Comparison of ENCODE assay signal across 9 cellular contexts in genomic region chr16:15434079-15434424, GRCh38. TPM values are rescaled to one million over a fixed set of nuclear protein-coding genes. Genes with fewer than 3 reads are reported as not detected.
DNase-seq lines count a peak whose midpoint lies in the region; ATAC-seq, FAIRE-seq and TF ChIP-seq lines count a peak whose summit lies in the region.
"Had no signal": no experiment of that assay in that cellular context is flagged by ENCODE, and none has a peak within 500 bp of the region (broad histone marks: within the 10 kb centered on the region; RNA-seq: fewer than 3 reads in every experiment).

No MANE protein-coding gene starts in this region.

- 0 out of 2 replicates have a peak, but pooled peaks cover 3% of the 10 kb centered on the region for H3F3A ChIP-seq in GM23338 (replicated peaks; ENCODE audit: low read depth)

- intact Hi-C loops in gastrocnemius medialis (cut with DNase I; ENCODE audit: low total_unique reads) = loop anchor here (2.0 to 10.0 kb wide), 2 partner anchors 21 to 211 kb away; partner anchors contain the start of gene MARF1

- TF ChIP-seq POLR2A in gastrocnemius medialis (IDR thresholded peaks at IDR 0.05) = no peak

- H4K20me1 ChIP-seq in GM23338 (replicated peaks; ENCODE audit: insufficient read depth) = peaks cover 7% of the 10 kb centered on the region; the same call in 1 of the 2 replicates

- H3K4me3 ChIP-seq in GM23338 = peak overlapping the region; percentile 93
- H3K4me3 ChIP-seq in gastrocnemius medialis = peak overlapping the region; percentile 86 to 95 (median 86)
- H3K4me3 ChIP-seq in small intestine (ENCODE audit: low read depth in 1 of 2, low read length in 2 of 2) = no peak overlapping the region

- H3K9me3 Mint-ChIP-seq in GM23338 (no peaks in the 10 kb centered on the region), glutamatergic neuron (ENCODE audit: unreplicated experiment) (peaks cover 4% of the 10 kb centered on the region)
- H3K9me3 Mint-ChIP-seq in activated CD4-positive, alpha-beta memory T cell treated with anti-CD3 and anti-CD28 coated beads, Interleukin-2, amount 10 ng/mL, durations not matched to agents 7 days and 5 days = no peaks in the 10 kb centered on the region

- H3K9me3 ChIP-seq in gastrocnemius medialis (no peaks in the 10 kb centered on the region), small intestine (ENCODE audit: control insufficient read depth, low read depth) (no peaks in the 10 kb centered on the region)

- CTCF ChIA-PET in activated CD4-positive, alpha-beta memory T cell treated with anti-CD3 and anti-CD28 coated beads, Interleukin-2, amount 10 ng/mL, durations not matched to agents 7 days and 5 days (lab: Charles Lee) = interaction anchor here (0.6 kb wide), 1 partner anchor 181 kb away, joined by 4 read pairs; no protein-coding TSS in a partner anchor

- no peaks in the 10 kb centered on the region for H3K36me3 ChIP-seq in GM23338 (ENCODE audit: insufficient read depth)
- no peaks in the 10 kb centered on the region for H3K36me3 ChIP-seq in gastrocnemius medialis
- no peaks in the 10 kb centered on the region for H3K36me3 ChIP-seq in small intestine (ENCODE audit: control insufficient read depth in 2 of 2, insufficient read depth in 2 of 2, low read length in 2 of 2)

- FAIRE-seq in small intestine (lab: Jason Lieb, UNC) = no peak

- peak overlapping the region; percentile 100 for H3K4me2 ChIP-seq in GM23338
- H3K4me2 ChIP-seq: KMS-11 had no signal

- ATAC-seq in GM23338 (peak; percentile 15), gastrocnemius medialis (no peak), HG02588 (IDR thresholded peaks at IDR 0.05; ENCODE audit: unreplicated experiment) (no peak)

- no peak for DNase-seq in GM23338 (ENCODE audit: low spot score)
- DNase-seq in activated CD4-positive, alpha-beta memory T cell treated with anti-CD3 and anti-CD28 coated beads, Interleukin-2, amount 10 ng/mL, durations not matched to agents 7 days and 5 days = no peak
- DNase-seq in glutamatergic neuron = no peak
- no peak for DNase-seq in gastrocnemius medialis
- DNase-seq in cerebellar nuclear complex (lab: John Stamatoyannopoulos, UW) = no peak
- DNase-seq in small intestine = no peak
- no peak for DNase-seq in ureter (ENCODE audit: low spot score)

- TF ChIP-seq CTCF in GM23338 (conservative IDR thresholded peaks at IDR 0.05; ENCODE audit: low read depth in 2 of 2) = no peak
- TF ChIP-seq CTCF in glutamatergic neuron (IDR thresholded peaks at IDR 0.05; ENCODE audit: partially characterized antibody, unreplicated experiment) = no peak
- no peak for TF ChIP-seq CTCF in gastrocnemius medialis (IDR thresholded peaks at IDR 0.05 in 4 of 5, conservative IDR thresholded peaks at IDR 0.05 in 1 of 5)

- H3K27me3 ChIP-seq in GM23338 (ENCODE audit: insufficient read depth) (peaks cover 17% of the 10 kb centered on the region), gastrocnemius medialis (no peaks in the 10 kb centered on the region), small intestine (ENCODE audit: control insufficient read depth in 2 of 2, insufficient read depth in 2 of 2, low read length in 2 of 2) (peaks cover 8 to 11% of the 10 kb centered on the region in 2 donors)

- H3K36me3 Mint-ChIP-seq in GM23338 (ENCODE audit: low read depth) (no peaks in the 10 kb centered on the region), glutamatergic neuron (ENCODE audit: unreplicated experiment) (no peaks in the 10 kb centered on the region)
- H3K36me3 Mint-ChIP-seq in activated CD4-positive, alpha-beta memory T cell treated with anti-CD3 and anti-CD28 coated beads, Interleukin-2, amount 10 ng/mL, durations not matched to agents 7 days and 5 days (ENCODE audit: low read depth) = no peaks in the 10 kb centered on the region

- WGBS in small intestine, 3 donors = 29 to 42% (median 37%) methylated on average over 12 of the region's 12 CpGs

- POLR2A ChIA-PET in activated CD4-positive, alpha-beta memory T cell treated with anti-CD3 and anti-CD28 coated beads, Interleukin-2, amount 10 ng/mL, durations not matched to agents 7 days and 5 days (lab: Charles Lee) = interaction anchor here (1.3 kb wide), 1 partner anchor 157 kb away, joined by 4 read pairs; no protein-coding TSS in a partner anchor

- in situ Hi-C loops in gastrocnemius medialis (cut with MboI; ENCODE audit: low sequenced_read_pairs in 4 of 4) = no loop called here

- H2AFZ ChIP-seq in GM23338 = peak overlapping the region; percentile 97

- H3K27ac ChIP-seq in GM23338 (ENCODE audit: low read depth) = no peak overlapping the region
- H3K27ac ChIP-seq in gastrocnemius medialis = peak overlapping the region in 3 of 4 donors; percentile 84 to 93 (median 91)
- H3K27ac ChIP-seq in small intestine (ENCODE audit: low read depth in 1 of 2, low read length in 1 of 2) = peak overlapping the region in 1 of 2 donors; percentile 64
- H3K27ac ChIP-seq: KMS-11 had no signal

- peaks cover 10% of the 10 kb centered on the region for H3K4me1 Mint-ChIP-seq in GM23338
- peaks cover 17% of the 10 kb centered on the region for H3K4me1 Mint-ChIP-seq in activated CD4-positive, alpha-beta memory T cell treated with anti-CD3 and anti-CD28 coated beads, Interleukin-2, amount 10 ng/mL, durations not matched to agents 7 days and 5 days
- peaks cover 2% of the 10 kb centered on the region for H3K4me1 Mint-ChIP-seq in glutamatergic neuron (ENCODE audit: low read depth, unreplicated experiment)

- no peaks in the 10 kb centered on the region for H3K9me2 ChIP-seq in GM23338 (ENCODE audit: insufficient read depth)

- H3K27ac Mint-ChIP-seq in GM23338 = no peak overlapping the region
- H3K27ac Mint-ChIP-seq in activated CD4-positive, alpha-beta memory T cell treated with anti-CD3 and anti-CD28 coated beads, Interleukin-2, amount 10 ng/mL, durations not matched to agents 7 days and 5 days = no peak overlapping the region
- peak overlapping the region; percentile 94 for H3K27ac Mint-ChIP-seq in glutamatergic neuron (ENCODE audit: unreplicated experiment)

- H3K4me1 ChIP-seq in GM23338 (ENCODE audit: insufficient read depth) (no peaks in the 10 kb centered on the region), gastrocnemius medialis (peaks cover 5 to 11% of the 10 kb centered on the region in 2 donors), small intestine (ENCODE audit: control insufficient read depth in 2 of 2, insufficient read depth in 1 of 2, low read depth in 1 of 2, low read length in 1 of 2) (no peaks in the 10 kb centered on the region)

- peaks cover 13% of the 10 kb centered on the region for H3K27me3 Mint-ChIP-seq in GM23338 (ENCODE audit: insufficient read depth, low read depth, poor library complexity)
- peaks cover 17% of the 10 kb centered on the region for H3K27me3 Mint-ChIP-seq in activated CD4-positive, alpha-beta memory T cell treated with anti-CD3 and anti-CD28 coated beads, Interleukin-2, amount 10 ng/mL, durations not matched to agents 7 days and 5 days
- peaks cover 10% of the 10 kb centered on the region for H3K27me3 Mint-ChIP-seq in glutamatergic neuron (ENCODE audit: unreplicated experiment)

- peak overlapping the region; percentile 88 for H3K4me3 Mint-ChIP-seq in GM23338
- peak overlapping the region; percentile 80 for H3K4me3 Mint-ChIP-seq in activated CD4-positive, alpha-beta memory T cell treated with anti-CD3 and anti-CD28 coated beads, Interleukin-2, amount 10 ng/mL, durations not matched to agents 7 days and 5 days
- H3K4me3 Mint-ChIP-seq in glutamatergic neuron (ENCODE audit: unreplicated experiment) = peak overlapping the region; percentile 84

- H3K79me2 ChIP-seq in GM23338 (replicated peaks; ENCODE audit: insufficient read depth) = peaks cover 31% of the 10 kb centered on the region

TF ChIP-seq in GM23338, 12 proteins besides CTCF, POLR2A, EP300 and RAD21 (continues in another document):
- TF ChIP-seq NANOG (IDR thresholded peaks at IDR 0.05; ENCODE audit: borderline replicate concordance) = no peak

RNA-seq across cellular contexts. Expression of gene BMERB1, which starts 0.3 kb away (rescaled TPM):
- 16.5 and 17.3 TPM in 2 replicates for total RNA-seq in GM23338 (2014; rRNA removed; shearing (Covaris generic))
- 21.8 and 28.1 TPM in 2 replicates for polyA plus RNA-seq in GM23338 (2016; fragmentation: Nextera tagmentation; extraction: Ambion mirVana)
- 1 to 10 TPM; 4.7 to 6.4 TPM for total RNA-seq in activated CD4-positive, alpha-beta memory T cell treated with anti-CD3 and anti-CD28 coated beads, Interleukin-2, amount 10 ng/mL, durations not matched to agents 7 days and 5 days
- 65.9 TPM for total RNA-seq in glutamatergic neuron (ENCODE audit: unreplicated experiment)
- 100 to 1,000 TPM; 112 to 392 (median 237) TPM for total RNA-seq in gastrocnemius medialis
- 10 to 100 TPM in 1 of 3 donors, 1 to 10 TPM in 1, under 1 TPM in 1; 0.89 to 20.9 (median 4.6) TPM for polyA plus RNA-seq in small intestine
- 44.9 TPM for total RNA-seq in ureter

RNA-seq across cellular contexts. Expression of gene MPV17L, which starts 38.5 kb away (rescaled TPM):
- total RNA-seq in GM23338 (2014; rRNA removed; shearing (Covaris generic)) = 8.0 and 11.7 TPM in 2 replicates
- polyA plus RNA-seq in GM23338 (2016; fragmentation: Nextera tagmentation; extraction: Ambion mirVana) (3.0 and 3.2 TPM in 2 replicates), small intestine (10 to 100 TPM in 1 of 3 donors, 1 to 10 TPM in 2; 1.8 to 12.0 (median 4.9) TPM)
- not detected for total RNA-seq in activated CD4-positive, alpha-beta memory T cell treated with anti-CD3 and anti-CD28 coated beads, Interleukin-2, amount 10 ng/mL, durations not matched to agents 7 days and 5 days
- total RNA-seq in glutamatergic neuron (ENCODE audit: unreplicated experiment) (0.34 TPM), gastrocnemius medialis (10 to 100 TPM; 12.8 to 27.3 (median 19.3) TPM), ureter (17.1 TPM)

RNA-seq across cellular contexts. Expression of gene NPIPA5, which starts 56.0 kb away (rescaled TPM):
- 0.56 TPM in 1 of 2 replicates, not detected in the other for total RNA-seq in GM23338 (2014; rRNA removed; shearing (Covaris generic))
- polyA plus RNA-seq in GM23338 (2016; fragmentation: Nextera tagmentation; extraction: Ambion mirVana) = 1.8 and 2.7 TPM in 2 replicates
- 10 to 100 TPM; 19.6 to 19.9 TPM for total RNA-seq in activated CD4-positive, alpha-beta memory T cell treated with anti-CD3 and anti-CD28 coated beads, Interleukin-2, amount 10 ng/mL, durations not matched to agents 7 days and 5 days
- total RNA-seq in glutamatergic neuron (ENCODE audit: unreplicated experiment) = 1.2 TPM
- total RNA-seq in gastrocnemius medialis = 10 to 100 TPM in 2 of 4 donors, 1 to 10 TPM in 2; 6.8 to 16.7 (median 11.1) TPM
- polyA plus RNA-seq in small intestine = 10 to 100 TPM in 1 of 3 donors, 1 to 10 TPM in 2; 2.5 to 16.3 (median 8.9) TPM
- total RNA-seq in ureter = 15.6 TPM

Comparison
In these comparisons a context has a peak if more than half of its experiments do, and no peak if none do; other contexts are left out.
1. H3K4me3 ChIP-seq: peak in GM23338 (single experiment) and gastrocnemius medialis (4 of 4); none in small intestine (0 of 2).
2. Peak in every context shown above with its lines, with median percentiles within 50 percentile points of each other: H3K4me3 Mint-ChIP-seq.